Comparison of ENCODE assay signal across 8 cellular contexts in genomic region chrX:129931411-129932136, GRCh38. TPM values are rescaled to one million over a fixed set of nuclear protein-coding genes. Genes with fewer than 3 reads are reported as not detected.
DNase-seq lines count a peak whose midpoint lies in the region; ATAC-seq, FAIRE-seq and TF ChIP-seq lines count a peak whose summit lies in the region.

No MANE protein-coding gene starts in this region.

- H3K4me3 ChIP-seq in astrocyte of the cerebellum (ENCODE audit: low read depth, low read length) = peak overlapping the region; percentile 47
- peak overlapping the region; percentile 70 for H3K4me3 ChIP-seq in psoas muscle

- peaks cover 0 to 29% of the 10 kb centered on the region in 2 donors for H3K36me3 ChIP-seq in psoas muscle (ENCODE audit: insufficient read depth in 1 of 2, low read depth in 1 of 2)

- no peaks in the 10 kb centered on the region for H3K4me1 ChIP-seq in psoas muscle

- ATAC-seq in psoas muscle = peak; percentile 92 to 93 (median 93)

- no peaks in the 10 kb centered on the region for H3K9me3 ChIP-seq in psoas muscle

- in situ Hi-C loops in astrocyte of the cerebellum (cut with HindIII; ENCODE audit: low sequenced_read_pairs) = no loop called here

- H3K27me3 ChIP-seq in psoas muscle (ENCODE audit: insufficient read depth in 3 of 3, low read length in 2 of 3) = no peaks in the 10 kb centered on the region

- TF ChIP-seq CTCF in astrocyte of the cerebellum (IDR thresholded peaks at IDR 0.05; ENCODE audit: low read depth, low read length, missing control alignments) (no peak), psoas muscle (IDR thresholded peaks at IDR 0.05) (no peak)

- peak overlapping the region; percentile 78 for H3K27ac ChIP-seq in psoas muscle

- 0 to 39% (median 1%) methylated on average over 11 to 49 of the region's 50 CpGs for WGBS in psoas muscle, 3 donors

- intact Hi-C loops in psoas muscle (cut with DNase I) = loop anchor here (2.0 kb wide), 1 partner anchor 51 kb away; the partner anchor contains the start of gene BCORL1 (in 2 of the 2)

- peak; percentile 87 for FAIRE-seq in G401.6 (lab: Jason Lieb, UNC)

- DNase-seq in H4 (ENCODE audit: low spot score) = peak; percentile 92
- peak; percentile 91 for DNase-seq in LHCN-M2 (ENCODE audit: low read depth)
- peak; percentile 18 for DNase-seq in T follicular helper cell (ENCODE audit: low read depth)
- DNase-seq in astrocyte of the cerebellum (ENCODE audit: low read depth) = peak; percentile 73
- peak; percentile 95 for DNase-seq in hepatic stellate cell (ENCODE audit: low spot score)
- peak; percentile 92 to 97 for DNase-seq in psoas muscle
- DNase-seq in NK-92 treated with Interleukin-12 subunit alpha and Interleukin-12 subunit beta, amount 100 ng/mL, for 24 hours (lab: John Stamatoyannopoulos, UW) = no peak

RNA-seq across cellular contexts. Expression of gene UTP14A, which starts 25.6 kb away (rescaled TPM):
- 27.1 and 37.9 TPM in 2 replicates for total RNA-seq in H4 (2014; rRNA removed; shearing (Covaris generic))
- total RNA-seq in LHCN-M2 (2014; rRNA removed) = 28.0 and 31.0 TPM in 2 replicates
- 15.8 TPM for polyA plus RNA-seq in LHCN-M2 (2012)
- total RNA-seq in psoas muscle = 10 to 100 TPM; 15.2 to 18.9 (median 16.2) TPM
- 10 to 100 TPM; 14.7 to 23.1 (median 18.1) TPM for polyA plus RNA-seq in psoas muscle

RNA-seq across cellular contexts. Expression of gene BCORL1, which starts 50.9 kb away (rescaled TPM):
- total RNA-seq in H4 (2014; rRNA removed; shearing (Covaris generic)) = 0.46 and 1.3 TPM in 2 replicates
- total RNA-seq in LHCN-M2 (2014; rRNA removed) (0.90 and 1.4 TPM in 2 replicates), psoas muscle (1 to 10 TPM; 4.5 to 6.2 (median 5.9) TPM)
- 3.3 TPM for polyA plus RNA-seq in LHCN-M2 (2012)
- polyA plus RNA-seq in psoas muscle = 1 to 10 TPM in 2 of 3 donors, under 1 TPM in 1; 0.96 to 4.3 (median 1.8) TPM
